In genomic region chr16:14056970-14057369, GRCh38 we compare ENCODE assay signal across 1 cellular context.
TF ChIP-seq lines count a peak whose summit lies in the region.

No MANE protein-coding gene starts in this region.

TF ChIP-seq in SK-N-SH, 30 proteins besides CTCF, POLR2A, EP300 and RAD21 (continued from another document):
- TF ChIP-seq, protein P1, sequence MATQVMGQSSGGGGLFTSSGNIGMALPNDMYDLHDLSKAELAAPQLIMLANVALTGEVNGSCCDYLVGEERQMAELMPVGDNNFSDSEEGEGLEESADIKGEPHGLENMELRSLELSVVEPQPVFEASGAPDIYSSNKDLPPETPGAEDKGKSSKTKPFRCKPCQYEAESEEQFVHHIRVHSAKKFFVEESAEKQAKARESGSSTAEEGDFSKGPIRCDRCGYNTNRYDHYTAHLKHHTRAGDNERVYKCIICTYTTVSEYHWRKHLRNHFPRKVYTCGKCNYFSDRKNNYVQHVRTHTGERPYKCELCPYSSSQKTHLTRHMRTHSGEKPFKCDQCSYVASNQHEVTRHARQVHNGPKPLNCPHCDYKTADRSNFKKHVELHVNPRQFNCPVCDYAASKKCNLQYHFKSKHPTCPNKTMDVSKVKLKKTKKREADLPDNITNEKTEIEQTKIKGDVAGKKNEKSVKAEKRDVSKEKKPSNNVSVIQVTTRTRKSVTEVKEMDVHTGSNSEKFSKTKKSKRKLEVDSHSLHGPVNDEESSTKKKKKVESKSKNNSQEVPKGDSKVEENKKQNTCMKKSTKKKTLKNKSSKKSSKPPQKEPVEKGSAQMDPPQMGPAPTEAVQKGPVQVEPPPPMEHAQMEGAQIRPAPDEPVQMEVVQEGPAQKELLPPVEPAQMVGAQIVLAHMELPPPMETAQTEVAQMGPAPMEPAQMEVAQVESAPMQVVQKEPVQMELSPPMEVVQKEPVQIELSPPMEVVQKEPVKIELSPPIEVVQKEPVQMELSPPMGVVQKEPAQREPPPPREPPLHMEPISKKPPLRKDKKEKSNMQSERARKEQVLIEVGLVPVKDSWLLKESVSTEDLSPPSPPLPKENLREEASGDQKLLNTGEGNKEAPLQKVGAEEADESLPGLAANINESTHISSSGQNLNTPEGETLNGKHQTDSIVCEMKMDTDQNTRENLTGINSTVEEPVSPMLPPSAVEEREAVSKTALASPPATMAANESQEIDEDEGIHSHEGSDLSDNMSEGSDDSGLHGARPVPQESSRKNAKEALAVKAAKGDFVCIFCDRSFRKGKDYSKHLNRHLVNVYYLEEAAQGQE (IDR thresholded peaks at IDR 0.05; ENCODE audit: low read depth, low read length): no peak
- TF ChIP-seq RXRA (IDR thresholded peaks at IDR 0.05; ENCODE audit: borderline replicate concordance, low read depth) (no peak), TCF12 (IDR thresholded peaks at IDR 0.05) (no peak), RFX5 (IDR thresholded peaks at IDR 0.05; ENCODE audit: low read length) (no peak), RCOR1 (IDR thresholded peaks at IDR 0.05; ENCODE audit: low read length) (no peak), NFIC (IDR thresholded peaks at IDR 0.05; ENCODE audit: borderline replicate concordance) (no peak), EZH2phosphoT487 (IDR thresholded peaks at IDR 0.05; ENCODE audit: borderline replicate concordance, low read depth) (no peak), YY1 (IDR thresholded peaks at IDR 0.05; ENCODE audit: low read depth) (no peak), CHD2 (IDR thresholded peaks at IDR 0.05; ENCODE audit: low read length, partially characterized antibody) (no peak), FOXJ3 (CRISPR knock-in tag; IDR thresholded peaks at IDR 0.05) (no peak), SMC3 (IDR thresholded peaks at IDR 0.05; ENCODE audit: low read depth, low read length) (no peak), JUND (IDR thresholded peaks at IDR 0.05) (no peak), MAX (IDR thresholded peaks at IDR 0.05; ENCODE audit: low read depth) (no peak), SIN3A (IDR thresholded peaks at IDR 0.05; ENCODE audit: borderline replicate concordance, low read depth, low read length) (no peak), ZBTB33 (IDR thresholded peaks at IDR 0.05; ENCODE audit: borderline replicate concordance, low read depth) (no peak), TAF1 (IDR thresholded peaks at IDR 0.05; ENCODE audit: borderline replicate concordance, low read depth, low read length) (no peak)
